ENCODE assay signal across 13 cellular contexts in genomic region chr13:74158606-74159352, GRCh38.
"Had no signal": no experiment of that assay in that cellular context is flagged by ENCODE, and none has a peak within 500 bp of the region (broad histone marks: within the 10 kb centered on the region; RNA-seq: fewer than 3 reads in every experiment).

No MANE protein-coding gene starts in this region.

- H2AFZ ChIP-seq: parathyroid adenoma had no signal

- H3K4me1 ChIP-seq: parathyroid adenoma, thyroid gland had no signal

- DNase-seq: activated CD4-positive, alpha-beta memory T cell treated with anti-CD3 and anti-CD28 coated beads for 36 hours; activated effector memory CD4-positive, alpha-beta T cell treated with Interleukin-2 at 50 U/mL for 16 hours; activated naive CD4-positive, alpha-beta T cell treated with anti-CD3 and anti-CD28 coated beads, Interleukin-2, amount 50 U/mL, for 16 hours; activated T-cell treated with anti-CD3 and anti-CD28 coated beads, Interleukin-2, amount 50 U/mL, for 1 hour; hypothalamus; naive B cell; right lobe of liver; stimulated activated CD4-positive, alpha-beta T cell treated with anti-CD3 and anti-CD28 coated beads, Interleukin-4, amount 100 ng/mL, for 1 hour; thyroid gland had no signal

- H3K27ac Mint-ChIP-seq: activated CD4-positive, alpha-beta memory T cell treated with anti-CD3 and anti-CD28 coated beads for 36 hours had no signal

- H3K4me3 Mint-ChIP-seq: activated CD4-positive, alpha-beta memory T cell treated with anti-CD3 and anti-CD28 coated beads for 36 hours; naive B cell had no signal

- H3K9me3 ChIP-seq: mucosa of descending colon, right lobe of liver, thyroid gland had no signal

- H3K4me2 ChIP-seq: smooth muscle cell had no signal

- H3K27me3 ChIP-seq: right lobe of liver, thyroid gland had no signal

- H3K9ac ChIP-seq: parathyroid adenoma had no signal

- H3K4me1 Mint-ChIP-seq: naive B cell had no signal

- H3K79me2 ChIP-seq: parathyroid adenoma had no signal

- H3K4me3 ChIP-seq: mucosa of descending colon, right lobe of liver, smooth muscle cell, thyroid gland had no signal

- H3K36me3 ChIP-seq: right lobe of liver, thyroid gland had no signal

- H3K36me3 Mint-ChIP-seq: activated CD4-positive, alpha-beta memory T cell treated with anti-CD3 and anti-CD28 coated beads for 36 hours; naive B cell had no signal

- H3K9me3 Mint-ChIP-seq: activated CD4-positive, alpha-beta memory T cell treated with anti-CD3 and anti-CD28 coated beads for 36 hours; naive B cell had no signal

- ATAC-seq: left lobe of liver, mucosa of descending colon, right lobe of liver had no signal

- H3K27me3 Mint-ChIP-seq: activated CD4-positive, alpha-beta memory T cell treated with anti-CD3 and anti-CD28 coated beads for 36 hours had no signal

- H3K27ac ChIP-seq: parathyroid adenoma, right lobe of liver, thyroid gland had no signal
